Comparison of ENCODE assay signal across 9 cellular contexts in genomic region chr2:237482485-237482884, GRCh38. TPM values are rescaled to one million over a fixed set of nuclear protein-coding genes. Genes with fewer than 3 reads are reported as not detected.
DNase-seq lines count a peak whose midpoint lies in the region; ATAC-seq, FAIRE-seq and TF ChIP-seq lines count a peak whose summit lies in the region.
"Had no signal": no experiment of that assay in that cellular context is flagged by ENCODE, and none has a peak within 500 bp of the region (broad histone marks: within the 10 kb centered on the region; RNA-seq: fewer than 3 reads in every experiment).

No MANE protein-coding gene starts in this region.

- CTCF ChIA-PET in H1 (lab: Charles Lee; ENCODE audit: partially characterized antibody), result interaction anchor here (0.7 to 3.1 kb wide), 6 partner anchors 11 to 90 kb away, joined by 3 to 19 read pairs (median 6); no protein-coding TSS in a partner anchor
- CTCF ChIA-PET in OCI-LY7 (lab: Charles Lee; ENCODE audit: unreplicated experiment), result no interaction called here

- H3K9me3 Mint-ChIP-seq in stimulated activated naive CD8-positive, alpha-beta T cell treated with anti-CD3 and anti-CD28 coated beads, Interleukin-15, amount 100 ng/mL, for 72 hours, result no peaks in the 10 kb centered on the region

- H3K27ac Mint-ChIP-seq in stimulated activated naive CD8-positive, alpha-beta T cell treated with anti-CD3 and anti-CD28 coated beads, Interleukin-15, amount 100 ng/mL, for 72 hours, result no peak overlapping the region

- no peaks in the 10 kb centered on the region for H3K9me3 ChIP-seq in H1 (ENCODE audit: insufficient read depth in 2 of 2, low read depth in 1 of 2, low read length in 1 of 2)
- H3K9me3 ChIP-seq in OCI-LY7 (ENCODE audit: low read length), result no peaks in the 10 kb centered on the region

- H3K4me1 Mint-ChIP-seq in stimulated activated naive CD8-positive, alpha-beta T cell treated with anti-CD3 and anti-CD28 coated beads, Interleukin-15, amount 100 ng/mL, for 72 hours, result peaks cover 9% of the 10 kb centered on the region

- H3K27me3 Mint-ChIP-seq in stimulated activated naive CD8-positive, alpha-beta T cell treated with anti-CD3 and anti-CD28 coated beads, Interleukin-15, amount 100 ng/mL, for 72 hours, result peaks cover 72% of the 10 kb centered on the region

- no peak overlapping the region for H3K23ac ChIP-seq in H1 (ENCODE audit: insufficient read length)

- no peaks in the 10 kb centered on the region for H4K20me1 ChIP-seq in H1 (replicated peaks in 1 of 2; ENCODE audit: control insufficient read depth in 1 of 2, insufficient read depth in 2 of 2, low read length in 2 of 2)
- no peaks in the 10 kb centered on the region for H4K20me1 ChIP-seq in OCI-LY7 (ENCODE audit: insufficient read depth, low read length)

- H3K79me2 ChIP-seq in H1 (ENCODE audit: control insufficient read depth in 1 of 2, insufficient read depth in 2 of 2, low read length in 2 of 2) (no peaks in the 10 kb centered on the region), OCI-LY7 (ENCODE audit: insufficient read depth, low read depth, low read length) (no peaks in the 10 kb centered on the region)

- H3K9me2 ChIP-seq in OCI-LY7 (ENCODE audit: insufficient read depth, low read length), result no peaks in the 10 kb centered on the region

- DNase-seq in A172 (ENCODE audit: low spot score) (peak; percentile 62), NCI-H187 treated with DMSO at 0.1 percent for 48 hours (lab: John Stamatoyannopoulos, UW) (peak; percentile 14), H1 (ENCODE audit: low read depth in 1 of 2, low spot score in 2 of 2) (no peak), mucosa of gallbladder (ENCODE audit: low spot score) (peak; percentile 93), OCI-LY7 (ENCODE audit: low spot score) (no peak), ACHN (no peak)
- DNase-seq in stimulated activated naive CD8-positive, alpha-beta T cell treated with anti-CD3 and anti-CD28 coated beads, Interleukin-15, amount 100 ng/mL, for 72 hours, result no peak
- no peak for DNase-seq in stimulated activated CD4-positive, alpha-beta T cell treated with anti-CD3 and anti-CD28 coated beads, Interleukin-2, amount 100 ng/mL, for 48 hours
- DNase-seq: NCI-H1048 had no signal

- H2BK120ac ChIP-seq in H1 (replicated peaks; ENCODE audit: low read depth, low read length), result no peak overlapping the region

- H3K56ac ChIP-seq in H1 (replicated peaks; ENCODE audit: insufficient read length, low read depth, low read length), result no peak overlapping the region

- POLR2A ChIA-PET in H1 (lab: Charles Lee; ENCODE audit: partially characterized antibody), result interaction anchor here (1.1 kb wide), 1 partner anchor 11 kb away, joined by 3 read pairs; no protein-coding TSS in a partner anchor
- POLR2A ChIA-PET in OCI-LY7 (lab: Charles Lee), result no interaction called here

- no peak overlapping the region for H3K4ac ChIP-seq in H1 (replicated peaks; ENCODE audit: insufficient read length, low read depth, low read length)

- no peak overlapping the region for H2BK5ac ChIP-seq in H1 (ENCODE audit: low read depth, low read length)

- H3K9ac ChIP-seq in H1 (replicated peaks in 1 of 4; ENCODE audit: extremely low read depth in 1 of 4, low read depth in 3 of 4, low read length in 3 of 4), result no peak overlapping the region

- H3K4me3 ChIP-seq in H1 (ENCODE audit: extremely low read depth in 1 of 4, insufficient read depth in 2 of 4, low read depth in 3 of 4, low read length in 4 of 4) (no peak overlapping the region), OCI-LY7 (ENCODE audit: low read depth, low read length, poor library complexity, severe bottlenecking) (no peak overlapping the region)

- H3K27me3 ChIP-seq in H1 (replicated peaks in 1 of 4; ENCODE audit: control insufficient read depth in 3 of 4, extremely low read depth in 1 of 4, insufficient read depth in 3 of 4, low read length in 3 of 4), result peaks cover 4 to 28% (median 18%) of the 10 kb centered on the region in 4 experiments; a peak in 6 of 7 replicates

- H3K23me2 ChIP-seq in H1 (ENCODE audit: low read depth, low read length), result peaks cover 12% of the 10 kb centered on the region; the same call in 1 of the 2 replicates

- peak overlapping the region; percentile 55; the same call in 1 of the 2 replicates for H2BK12ac ChIP-seq in H1 (ENCODE audit: low read depth, low read length)

- intact Hi-C loops in OCI-LY7 (cut with micrococcal nuclease; ENCODE audit: unreplicated experiment), result no loop called here

- no TSS peak for BruUV-seq in OCI-LY7 (replicated peaks; lab: Mats Ljungman, UMichigan)

- H2AFZ ChIP-seq in H1 (ENCODE audit: low read length), result no peak overlapping the region
- H2AFZ ChIP-seq in OCI-LY7 (ENCODE audit: low read length), result no peak overlapping the region

- no peak overlapping the region for H3K18ac ChIP-seq in H1 (ENCODE audit: extremely low read depth, low read length)

- H3K36me3 ChIP-seq in H1 (ENCODE audit: control insufficient read depth in 2 of 4, insufficient read depth in 4 of 4, low read length in 3 of 4), result no peaks in the 10 kb centered on the region
- H3K36me3 ChIP-seq in OCI-LY7 (ENCODE audit: insufficient read depth, low read length), result no peaks in the 10 kb centered on the region

- H4K5ac ChIP-seq in H1 (ENCODE audit: insufficient read length, low read depth, low read length), result no peak overlapping the region

- no peak overlapping the region for H3K27ac ChIP-seq in H1 (ENCODE audit: low read depth, low read length)
- no peak overlapping the region for H3K27ac ChIP-seq in OCI-LY7 (ENCODE audit: low read depth, low read length, poor library complexity, severe bottlenecking)

- no peak for TF ChIP-seq POLR2A in H1 (IDR thresholded peaks at IDR 0.05; ENCODE audit: control extremely low read depth in 1 of 2, low read depth in 2 of 2, low read length in 2 of 2)

- no peak overlapping the region for H2AK5ac ChIP-seq in H1 (ENCODE audit: low read depth, low read length)

- H2BK15ac ChIP-seq in H1 (ENCODE audit: low read length), result no peak overlapping the region

- TF ChIP-seq CTCF in H1 (IDR thresholded peaks at IDR 0.05; ENCODE audit: control extremely low read depth in 1 of 3, insufficient read depth in 1 of 3, low read depth in 1 of 3, low read length in 3 of 3) (no peak), OCI-LY7 (conservative IDR thresholded peaks at IDR 0.05; ENCODE audit: low read length) (no peak)

- no peak for TF ChIP-seq EP300 in H1 (IDR thresholded peaks at IDR 0.05; ENCODE audit: borderline replicate concordance in 1 of 2, low read depth in 2 of 2, low read length in 2 of 2)

- H3K4me1 ChIP-seq in H1 (replicated peaks in 1 of 4; ENCODE audit: control insufficient read depth in 3 of 4, insufficient read depth in 4 of 4, low read length in 3 of 4), result peaks cover 0 to 8% (median 5%) of the 10 kb centered on the region in 4 experiments; a peak in 5 of 7 replicates
- no peaks in the 10 kb centered on the region for H3K4me1 ChIP-seq in OCI-LY7 (ENCODE audit: insufficient read depth, low read length, poor library complexity, severe bottlenecking)

- ATAC-seq in stimulated activated naive CD8-positive, alpha-beta T cell treated with anti-CD3 and anti-CD28 coated beads, Interleukin-15, amount 100 ng/mL, for 72 hours, result no peak

- in situ Hi-C loops in ACHN (cut with HindIII; ENCODE audit: low pct_ligation_motif_present, low pct_unique_long_range_greater_than_20kb, low sequenced_read_pairs), result no loop called here

- H4K8ac ChIP-seq in H1 (ENCODE audit: extremely low read depth, insufficient read depth, low read length), result no peak overlapping the region; the same call in 1 of the 2 replicates

- no peak overlapping the region for H3K14ac ChIP-seq in H1 (ENCODE audit: insufficient read length)

- H2BK20ac ChIP-seq in H1 (ENCODE audit: low read length), result 0 out of 2 replicates have a peak overlapping the region, but pooled peaks have one; percentile 48

- FAIRE-seq in H1 (lab: Jason Lieb, UNC), result no peak

- no peak for TF ChIP-seq RAD21 in H1 (IDR thresholded peaks at IDR 0.05 in 1 of 2, conservative IDR thresholded peaks at IDR 0.05 in 1 of 2; ENCODE audit: low read depth in 2 of 2, low read length in 2 of 2)

- WGBS in H1 (ENCODE audit: extremely low coverage in 1 of 2, insufficient coverage in 1 of 2, insufficient read length in 1 of 2, insufficient replicate concordance in 2 of 2, low coverage in 1 of 2, low lambda C conversion rate in 2 of 2, missing lambda C conversion rate in 1 of 2), 2 experiments, result 78% methylated on average over 6 of the region's 6 CpGs; no CpG with 5 or more reads in 1 of the 2 experiments

- no peak overlapping the region for H4K91ac ChIP-seq in H1 (replicated peaks; ENCODE audit: insufficient read length, low read length)

- H3K4me2 ChIP-seq in H1 (ENCODE audit: insufficient read depth in 1 of 2, low read depth in 2 of 2, low read length in 2 of 2), result no peak overlapping the region
- H3K4me2 ChIP-seq in OCI-LY7 (ENCODE audit: low read length), result no peak overlapping the region

- H3K79me1 ChIP-seq in H1 (ENCODE audit: low read depth, low read length), result no peaks in the 10 kb centered on the region

- no peak overlapping the region for H3K4me3 Mint-ChIP-seq in stimulated activated naive CD8-positive, alpha-beta T cell treated with anti-CD3 and anti-CD28 coated beads, Interleukin-15, amount 100 ng/mL, for 72 hours

TF ChIP-seq in H1, 55 proteins besides CTCF, POLR2A, EP300 and RAD21 (continues in another document):
- TF ChIP-seq USF2 (IDR thresholded peaks at IDR 0.05; ENCODE audit: low read length), result 0 out of 2 replicates have a peak, but pooled peaks have one; percentile 45

RNA-seq across cellular contexts. Expression of gene MLPH, which starts 4.6 kb away (rescaled TPM):
- 12.9 and 17.7 TPM in 2 replicates for total RNA-seq in A172 (2014; rRNA removed; shearing (Covaris generic))
- 17.0 TPM in 2 replicates for total RNA-seq in H1 (2021; fragmentation: NEBNext Ultra II Directional; extraction: Animal tissue kit (Norgen Biotek cat#: 25700))
- 12.7 and 16.9 TPM in 2 replicates for polyA plus RNA-seq in H1 (2011; rRNA removed)
- polyA plus RNA-seq in H1 (2011; cell fraction: cytosol; rRNA removed), result 12.6 TPM
- 47.0 TPM for polyA plus RNA-seq in H1 (2011; cell fraction: nucleus; rRNA removed)
- polyA plus RNA-seq in H1 (2012, experiment 1 of 2), result 15.7 to 18.9 TPM (median 17.7 TPM) in 4 replicates
- 7.2 TPM for polyA plus RNA-seq in H1 (2012, experiment 2 of 2)
- 11.2 TPM for polyA plus RNA-seq in H1 (2013, experiment 1 of 2)
- polyA plus RNA-seq in H1 (2013, experiment 2 of 2), result 11.0 TPM
- polyA minus RNA-seq in H1 (2011; rRNA and poly(A)+ RNA removed), result 14.5 and 14.8 TPM in 2 replicates
- 10.6 TPM for polyA minus RNA-seq in H1 (2011; cell fraction: cytosol; rRNA and poly(A)+ RNA removed)
- 14.1 TPM for polyA minus RNA-seq in H1 (2011; cell fraction: nucleus; rRNA and poly(A)+ RNA removed)
- 222 TPM for total RNA-seq in mucosa of gallbladder
- not detected in 2 replicates for total RNA-seq in OCI-LY7 (2014; rRNA removed; shearing (Covaris generic))
- total RNA-seq in OCI-LY7 (2022), result not detected in 2 replicates

Comparison
In these comparisons a context has a peak if more than half of its experiments do, and no peak if none do; other contexts are left out.
1. DNase-seq: peak in A172 (single experiment), NCI-H187 treated with DMSO at 0.1 percent for 48 hours (single experiment) and mucosa of gallbladder (single experiment); none in H1 (0 of 2), OCI-LY7 (single experiment), stimulated activated naive CD8-positive, alpha-beta T cell treated with anti-CD3 and anti-CD28 coated beads, Interleukin-15, amount 100 ng/mL, for 72 hours (0 of 2), stimulated activated CD4-positive, alpha-beta T cell treated with anti-CD3 and anti-CD28 coated beads, Interleukin-2, amount 100 ng/mL, for 48 hours (0 of 2) and ACHN (single experiment).
2. RNA of gene MLPH, which starts 4.6 kb away (total RNA-seq): 222 TPM in mucosa of gallbladder (single experiment), 12.9 to 17.7 TPM in A172 and 17.0 TPM in H1; not detected in OCI-LY7; every median in the first group is over 10 times any median in the second.